ENCODE assay signal across 17 cellular contexts in genomic region chr16:70392606-70393005, GRCh38.
"Had no signal": no experiment of that assay in that cellular context is flagged by ENCODE, and none has a peak within 500 bp of the region (broad histone marks: within the 10 kb centered on the region; RNA-seq: fewer than 3 reads in every experiment).

No MANE protein-coding gene starts in this region.

- H3K9me3 Mint-ChIP-seq: activated naive CD8-positive, alpha-beta T cell treated with anti-CD3 and anti-CD28 coated beads, Interleukin-2, amount 10 ng/mL, durations not matched to agents 7 days and 5 days; memory B cell; naive thymus-derived CD8-positive, alpha-beta T cell; T-helper 2 cell treated with Interferon-gamma antibody and Interleukin-4, amounts not matched to agents 5 μg/mL and 100 μg/mL, for 36 hours had no signal

- H3K9me3 ChIP-seq: left ventricle myocardium inferior, upper lobe of right lung had no signal

- ATAC-seq: activated CD4-positive, CD25-positive, alpha-beta regulatory T cell treated with anti-CD3 and anti-CD28 coated beads, Interleukin-2, amount 50 U/mL, for 24 hours; naive thymus-derived CD8-positive, alpha-beta T cell; upper lobe of right lung had no signal

- H3K27me3 ChIP-seq: upper lobe of right lung had no signal

- H3K4me3 ChIP-seq: left ventricle myocardium inferior, upper lobe of right lung had no signal

- H3K27ac Mint-ChIP-seq: activated naive CD8-positive, alpha-beta T cell treated with anti-CD3 and anti-CD28 coated beads, Interleukin-2, amount 10 ng/mL, durations not matched to agents 7 days and 5 days; memory B cell; T-helper 2 cell treated with Interferon-gamma antibody and Interleukin-4, amounts not matched to agents 5 μg/mL and 100 μg/mL, for 36 hours had no signal

- H3K4me1 Mint-ChIP-seq: memory B cell had no signal

- H3K4me1 ChIP-seq: upper lobe of right lung had no signal

- H3K27me3 Mint-ChIP-seq: activated naive CD8-positive, alpha-beta T cell treated with anti-CD3 and anti-CD28 coated beads, Interleukin-2, amount 10 ng/mL, durations not matched to agents 7 days and 5 days; memory B cell; naive thymus-derived CD8-positive, alpha-beta T cell had no signal

- H3K4me3 Mint-ChIP-seq: activated naive CD8-positive, alpha-beta T cell treated with anti-CD3 and anti-CD28 coated beads, Interleukin-2, amount 10 ng/mL, durations not matched to agents 7 days and 5 days; memory B cell; naive thymus-derived CD8-positive, alpha-beta T cell; T-helper 2 cell treated with Interferon-gamma antibody and Interleukin-4, amounts not matched to agents 5 μg/mL and 100 μg/mL, for 36 hours had no signal

- DNase-seq: activated CD4-positive, alpha-beta T cell treated with anti-CD3 and anti-CD28 coated beads, Interleukin-2, amount 50 U/mL, for 1 hour; activated CD8-positive, alpha-beta memory T cell treated with anti-CD3 and anti-CD28 coated beads for 24 hours; activated naive CD4-positive, alpha-beta T cell; activated naive CD8-positive, alpha-beta T cell treated with anti-CD3 and anti-CD28 coated beads, Interleukin-2, amount 10 ng/mL, durations not matched to agents 7 days and 5 days; effector memory CD4-positive, alpha-beta T cell; hippocampal formation; kidney; small intestine; stimulated activated CD4-positive, alpha-beta T cell treated with anti-CD3 and anti-CD28 coated beads, Interleukin-4, amount 100 ng/mL, for 24 hours; stimulated activated naive CD4-positive, alpha-beta T cell treated with Interleukin-2 at 50 U/mL for 16 hours; upper lobe of right lung had no signal

- H3K27ac ChIP-seq: epithelial cell of prostate, left ventricle myocardium inferior, upper lobe of right lung had no signal
